8 cellular contexts compared by ENCODE assay signal in genomic region chr2:209425082-209426071, GRCh38. TPM values are rescaled to one million over a fixed set of nuclear protein-coding genes. Genes with fewer than 3 reads are reported as not detected.
DNase-seq lines count a peak whose midpoint lies in the region; ATAC-seq, FAIRE-seq and TF ChIP-seq lines count a peak whose summit lies in the region.

No MANE protein-coding gene starts in this region.

- no peak overlapping the region for H3K4me3 ChIP-seq in MG63
- peak overlapping the region; percentile 79 for H3K4me3 ChIP-seq in fibroblast of mammary gland (ENCODE audit: control insufficient read depth, low read depth, low read length)
- peak overlapping the region; percentile 31 for H3K4me3 ChIP-seq in ovary

- peaks cover 2% of the 10 kb centered on the region for H3K4me1 ChIP-seq in ovary (ENCODE audit: insufficient read depth)

- no peak for DNase-seq in D721Med (ENCODE audit: insufficient read length, low spot score)
- peak; percentile 16 for DNase-seq in MG63
- DNase-seq in SHP77 treated with DMSO at 0.1 percent for 48 hours (lab: John Stamatoyannopoulos, UW) = peak; percentile 42
- DNase-seq in fibroblast of mammary gland (ENCODE audit: low read depth) = peak; percentile 63
- DNase-seq in ovary = no peak
- no peak for DNase-seq in epidermal melanocyte (ENCODE audit: insufficient read length, low spot score)

- TF ChIP-seq CTCF in D721Med (IDR thresholded peaks at IDR 0.05; ENCODE audit: insufficient read depth, missing control alignments) (peak; percentile 50), fibroblast of mammary gland (conservative IDR thresholded peaks at IDR 0.05; ENCODE audit: control insufficient read depth, insufficient read depth, low read depth, low read length) (peak; percentile 80), ovary (IDR thresholded peaks at IDR 0.05) (peak in 1 of 3 donors; percentile 16)

- 14 to 17% (median 15%) methylated on average over 7 of the region's 7 CpGs for WGBS in ovary, 3 donors

- H3K9me3 ChIP-seq in MG63 = no peaks in the 10 kb centered on the region
- H3K9me3 ChIP-seq in ovary = no peaks in the 10 kb centered on the region

- no peaks in the 10 kb centered on the region for H3K27me3 ChIP-seq in MG63
- no peaks in the 10 kb centered on the region for H3K27me3 ChIP-seq in ovary

- peak; percentile 41 for ATAC-seq in GM19452 (IDR thresholded peaks at IDR 0.05; ENCODE audit: unreplicated experiment)
- ATAC-seq in HG03108 (IDR thresholded peaks at IDR 0.05; ENCODE audit: unreplicated experiment) = no peak

- FAIRE-seq in D721Med (lab: Jason Lieb, UNC) = peak; percentile 69

- intact Hi-C loops in ovary (cut with DNase I) = loop anchor here in 1 of 4 donors (10.0 kb wide), 1 partner anchor 129 kb away; no protein-coding TSS in a partner anchor

- H3K36me3 ChIP-seq in MG63 (no peaks in the 10 kb centered on the region), ovary (no peaks in the 10 kb centered on the region)

- no peak for TF ChIP-seq EP300 in ovary (IDR thresholded peaks at IDR 0.05)

- no peak overlapping the region for H3K27ac ChIP-seq in ovary

- no peak for TF ChIP-seq POLR2A in ovary (IDR thresholded peaks at IDR 0.05)

RNA-seq across cellular contexts. Expression of gene MAP2, which starts 1.5 kb away (rescaled TPM):
- total RNA-seq in MG63 (2014; rRNA removed; shearing (Covaris generic); ENCODE audit: low replicate concordance) = 0.43 TPM in 1 of 2 replicates, not detected in the other
- 10 to 100 TPM in 2 of 7 donors, 1 to 10 TPM in 5; 6.0 to 23.9 (median 9.6) TPM for total RNA-seq in ovary
- polyA plus RNA-seq in ovary = 10 to 100 TPM in 1 of 2 donors, 1 to 10 TPM in 1; 5.4 to 11.9 TPM

Comparison
In these comparisons a context has a peak if more than half of its experiments do, and no peak if none do; other contexts are left out.
1. DNase-seq: peak in MG63 (single experiment), SHP77 treated with DMSO at 0.1 percent for 48 hours (single experiment) and fibroblast of mammary gland (single experiment); none in D721Med (single experiment), ovary (0 of 5) and epidermal melanocyte (single experiment).